22 cellular contexts compared by ENCODE assay signal in genomic region chr7:130952477-130952876, GRCh38.
DNase-seq lines count a peak whose midpoint lies in the region; ATAC-seq and TF ChIP-seq lines count a peak whose summit lies in the region.
"Had no signal": no experiment of that assay in that cellular context is flagged by ENCODE, and none has a peak within 500 bp of the region (broad histone marks: within the 10 kb centered on the region; RNA-seq: fewer than 3 reads in every experiment).

No MANE protein-coding gene starts in this region.

- H3K36me3 Mint-ChIP-seq in activated CD8-positive, alpha-beta memory T cell treated with anti-CD3 and anti-CD28 coated beads, Interleukin-2, amount 10 ng/mL, durations not matched to agents 7 days and 5 days, result peaks cover 57% of the 10 kb centered on the region

- no peak overlapping the region for H2AFZ ChIP-seq in OCI-LY3 (ENCODE audit: low read depth, low read length)

- H3K4me1 ChIP-seq in OCI-LY3 (ENCODE audit: low read length), result peaks cover 90% of the 10 kb centered on the region
- peaks cover 0 to 73% (median 36%) of the 10 kb centered on the region in 3 donors for H3K4me1 ChIP-seq in esophagus squamous epithelium
- H3K4me1 ChIP-seq in urinary bladder (ENCODE audit: insufficient read depth), result peaks cover 3% of the 10 kb centered on the region
- H3K4me1 ChIP-seq: prostate gland had no signal

- DNase-seq in activated CD8-positive, alpha-beta memory T cell treated with anti-CD3 and anti-CD28 coated beads, Interleukin-2, amount 10 ng/mL, durations not matched to agents 7 days and 5 days, result no peak
- no peak for DNase-seq in activated CD8-positive, alpha-beta memory T cell treated with anti-CD3 and anti-CD28 coated beads, Interleukin-2, amount 50 U/mL, for 4 hours
- DNase-seq in esophagus squamous epithelium (lab: John Stamatoyannopoulos, UW) (no peak), mucosa of gallbladder (ENCODE audit: low spot score) (no peak), head of caudate nucleus (no peak), pons (ENCODE audit: low spot score) (no peak)
- DNase-seq: activated CD4-positive, alpha-beta memory T cell treated with anti-CD3 and anti-CD28 coated beads, Interleukin-2, amount 10 ng/mL, durations not matched to agents 7 days and 5 days; foreskin melanocyte; HCEC 1CT; kidney glomerular epithelial cell; mesendoderm; MM.1S; NCI-H146; stimulated activated CD4-positive, alpha-beta T cell treated with anti-CD3 and anti-CD28 coated beads, Interleukin-2, amount 100 ng/mL, for 48 hours; upper lobe of right lung had no signal

- peak overlapping the region; percentile 94 for H3K4me3 Mint-ChIP-seq in activated CD8-positive, alpha-beta memory T cell treated with anti-CD3 and anti-CD28 coated beads, Interleukin-2, amount 10 ng/mL, durations not matched to agents 7 days and 5 days
- H3K4me3 Mint-ChIP-seq: activated CD4-positive, alpha-beta memory T cell treated with anti-CD3 and anti-CD28 coated beads, Interleukin-2, amount 10 ng/mL, durations not matched to agents 7 days and 5 days; nephron; stimulated activated naive CD8-positive, alpha-beta T cell treated with anti-CD3 and anti-CD28 coated beads, Interleukin-15, Interleukin-2, amounts not matched to agents 100 ng/mL and 50 ng/mL, for 24 hours had no signal

- H3K4me2 ChIP-seq in OCI-LY3 (ENCODE audit: low read length), result peak overlapping the region; percentile 97

- H3K4me3 ChIP-seq in OCI-LY3 (ENCODE audit: low read length), result peak overlapping the region; percentile 92
- peak overlapping the region in 2 of 4 donors; percentile 2 to 31 for H3K4me3 ChIP-seq in esophagus squamous epithelium
- H3K4me3 ChIP-seq in urinary bladder (ENCODE audit: low read depth, low read length), result no peak overlapping the region
- H3K4me3 ChIP-seq: cardiac muscle cell, prostate gland, upper lobe of right lung had no signal

- no peaks in the 10 kb centered on the region for H3K27me3 ChIP-seq in OCI-LY3 (ENCODE audit: low read depth, low read length)
- H3K27me3 ChIP-seq in esophagus squamous epithelium, result no peaks in the 10 kb centered on the region
- H3K27me3 ChIP-seq: cardiac muscle cell, upper lobe of right lung had no signal

- no peak overlapping the region for H3K27ac Mint-ChIP-seq in activated CD8-positive, alpha-beta memory T cell treated with anti-CD3 and anti-CD28 coated beads, Interleukin-2, amount 10 ng/mL, durations not matched to agents 7 days and 5 days
- H3K27ac Mint-ChIP-seq: activated CD4-positive, alpha-beta memory T cell treated with anti-CD3 and anti-CD28 coated beads, Interleukin-2, amount 10 ng/mL, durations not matched to agents 7 days and 5 days; nephron; stimulated activated naive CD8-positive, alpha-beta T cell treated with anti-CD3 and anti-CD28 coated beads, Interleukin-15, Interleukin-2, amounts not matched to agents 100 ng/mL and 50 ng/mL, for 24 hours had no signal

- peak overlapping the region; percentile 34 for H3K9ac ChIP-seq in OCI-LY3 (ENCODE audit: low read length)

- peak overlapping the region; percentile 74 for H3K27ac ChIP-seq in OCI-LY3 (ENCODE audit: low read length)
- H3K27ac ChIP-seq in esophagus squamous epithelium, result peak overlapping the region; percentile 27 to 64 (median 56)
- H3K27ac ChIP-seq in urinary bladder (ENCODE audit: low read depth), result peak overlapping the region; percentile 6
- H3K27ac ChIP-seq: C4-2B, cardiac muscle cell, prostate gland, upper lobe of right lung had no signal

- WGBS in esophagus squamous epithelium, 2 donors, result 49 to 56% methylated on average over 7 of the region's 7 CpGs
- 71% methylated on average over 7 of the region's 7 CpGs for WGBS in urinary bladder

- H3K9me3 Mint-ChIP-seq in activated CD8-positive, alpha-beta memory T cell treated with anti-CD3 and anti-CD28 coated beads, Interleukin-2, amount 10 ng/mL, durations not matched to agents 7 days and 5 days (ENCODE audit: low read depth), result no peaks in the 10 kb centered on the region
- H3K9me3 Mint-ChIP-seq: activated CD4-positive, alpha-beta memory T cell treated with anti-CD3 and anti-CD28 coated beads, Interleukin-2, amount 10 ng/mL, durations not matched to agents 7 days and 5 days; nephron; stimulated activated naive CD8-positive, alpha-beta T cell treated with anti-CD3 and anti-CD28 coated beads, Interleukin-15, Interleukin-2, amounts not matched to agents 100 ng/mL and 50 ng/mL, for 24 hours had no signal

- TF ChIP-seq CTCF in OCI-LY3 (IDR thresholded peaks at IDR 0.05; ENCODE audit: low read depth, low read length), result no peak
- TF ChIP-seq CTCF in esophagus squamous epithelium (IDR thresholded peaks at IDR 0.05), result no peak

- intact Hi-C loops in esophagus squamous epithelium (cut with DNase I), result no loop called here
- intact Hi-C loops in head of caudate nucleus (cut with DNase I), result no loop called here

- peaks cover 100% of the 10 kb centered on the region for H3K79me2 ChIP-seq in OCI-LY3 (ENCODE audit: low read length)

- H3K9me3 ChIP-seq in OCI-LY3 (ENCODE audit: insufficient read depth, low read length) (no peaks in the 10 kb centered on the region), esophagus squamous epithelium (no peaks in the 10 kb centered on the region)
- H3K9me3 ChIP-seq: prostate gland, upper lobe of right lung had no signal

- peaks cover 56% of the 10 kb centered on the region for H3K4me1 Mint-ChIP-seq in activated CD8-positive, alpha-beta memory T cell treated with anti-CD3 and anti-CD28 coated beads, Interleukin-2, amount 10 ng/mL, durations not matched to agents 7 days and 5 days
- H3K4me1 Mint-ChIP-seq: nephron had no signal

- CTCF ChIA-PET in activated CD8-positive, alpha-beta memory T cell treated with anti-CD3 and anti-CD28 coated beads, Interleukin-2, amount 10 ng/mL, durations not matched to agents 7 days and 5 days (lab: Charles Lee), result interaction anchor here (1.1 to 2.5 kb wide), 3 partner anchors 14 to 55 kb away, joined by 3 to 6 read pairs (median 5); no protein-coding TSS in a partner anchor

- no peak for TF ChIP-seq POLR2A in esophagus squamous epithelium (IDR thresholded peaks at IDR 0.05)

- peaks cover 75% of the 10 kb centered on the region for H3K36me3 ChIP-seq in OCI-LY3 (replicated peaks; ENCODE audit: low read depth, low read length)
- peaks cover 0 to 12% (median 0%) of the 10 kb centered on the region in 3 donors for H3K36me3 ChIP-seq in esophagus squamous epithelium
- no peaks in the 10 kb centered on the region for H3K36me3 ChIP-seq in urinary bladder (ENCODE audit: insufficient read depth)
- H3K36me3 ChIP-seq: cardiac muscle cell, prostate gland had no signal

- H3K27me3 Mint-ChIP-seq in activated CD8-positive, alpha-beta memory T cell treated with anti-CD3 and anti-CD28 coated beads, Interleukin-2, amount 10 ng/mL, durations not matched to agents 7 days and 5 days, result no peaks in the 10 kb centered on the region
- H3K27me3 Mint-ChIP-seq: activated CD4-positive, alpha-beta memory T cell treated with anti-CD3 and anti-CD28 coated beads, Interleukin-2, amount 10 ng/mL, durations not matched to agents 7 days and 5 days; stimulated activated naive CD8-positive, alpha-beta T cell treated with anti-CD3 and anti-CD28 coated beads, Interleukin-15, Interleukin-2, amounts not matched to agents 100 ng/mL and 50 ng/mL, for 24 hours had no signal

- H4K20me1 ChIP-seq in OCI-LY3 (ENCODE audit: insufficient read depth, low read length), result peaks cover 98% of the 10 kb centered on the region

- no peak for ATAC-seq in activated CD8-positive, alpha-beta memory T cell treated with anti-CD3 and anti-CD28 coated beads, Interleukin-2, amount 10 ng/mL, durations not matched to agents 7 days and 5 days

Comparison
In these comparisons a context has a peak if more than half of its experiments do, and no peak if none do; other contexts are left out.
1. H3K27ac ChIP-seq: peak in every context shown above with its lines; median percentile 74 in OCI-LY3; 56 in esophagus squamous epithelium; 6 in urinary bladder.